14 cellular contexts compared by ENCODE assay signal in genomic region chr12:98470469-98471082, GRCh38. TPM values are rescaled to one million over a fixed set of nuclear protein-coding genes. Genes with fewer than 3 reads are reported as not detected.
DNase-seq lines count a peak whose midpoint lies in the region; ATAC-seq lines count a peak whose summit lies in the region.
"Had no signal": no experiment of that assay in that cellular context is flagged by ENCODE, and none has a peak within 500 bp of the region (broad histone marks: within the 10 kb centered on the region; RNA-seq: fewer than 3 reads in every experiment).

No MANE protein-coding gene starts in this region.

- H3K4me3 Mint-ChIP-seq in natural killer cell treated with Interleukin-12 subunit alpha and Interleukin-12 subunit beta and Interleukin-15 and Interleukin-18, amount 100 ng/mL, for 72 hours: no peak overlapping the region
- H3K4me3 Mint-ChIP-seq: CD8-positive, alpha-beta memory T cell; naive B cell had no signal

- peak; percentile 75 for ATAC-seq in GM18907 (IDR thresholded peaks at IDR 0.05; ENCODE audit: unreplicated experiment)
- ATAC-seq in HG02759 (IDR thresholded peaks at IDR 0.05; ENCODE audit: unreplicated experiment): peak; percentile 49
- peak; percentile 64 to 66 for ATAC-seq in natural killer cell treated with Interleukin-12 subunit alpha and Interleukin-12 subunit beta and Interleukin-15 and Interleukin-18, amount 100 ng/mL, for 72 hours
- no peak for ATAC-seq in HG03045 (IDR thresholded peaks at IDR 0.05; ENCODE audit: unreplicated experiment)

- no peak overlapping the region for H3K27ac Mint-ChIP-seq in natural killer cell treated with Interleukin-12 subunit alpha and Interleukin-12 subunit beta and Interleukin-15 and Interleukin-18, amount 100 ng/mL, for 72 hours
- H3K27ac Mint-ChIP-seq: CD8-positive, alpha-beta memory T cell; naive B cell had no signal

- DNase-seq in NCI-H226: peak; percentile 34
- DNase-seq in natural killer cell treated with Interleukin-12 subunit alpha and Interleukin-12 subunit beta and Interleukin-15 and Interleukin-18, amount 100 ng/mL, for 72 hours (ENCODE audit: low spot score): no peak
- DNase-seq in RPMI8226: no peak
- DNase-seq in T-helper 2 cell: no peak
- DNase-seq: activated CD4-positive, CD25-positive, alpha-beta regulatory T cell treated with anti-CD3 and anti-CD28 coated beads, Interleukin-2, amount 50 U/mL, for 72 hours; CD8-positive, alpha-beta memory T cell; Kasumi-1; naive B cell; NCI-H446 treated with DMSO at 0.1 percent for 48 hours; SK-N-SH; stimulated activated CD4-positive, alpha-beta T cell treated with anti-CD3 and anti-CD28 coated beads, Interleukin-12 subunit alpha, Interleukin-12 subunit beta, amount 100 ng/mL, for 4 hours had no signal

- no peaks in the 10 kb centered on the region for H3K9me3 Mint-ChIP-seq in natural killer cell treated with Interleukin-12 subunit alpha and Interleukin-12 subunit beta and Interleukin-15 and Interleukin-18, amount 100 ng/mL, for 72 hours
- H3K9me3 Mint-ChIP-seq: CD8-positive, alpha-beta memory T cell; naive B cell had no signal

- peaks cover 0 to 10% of the 10 kb centered on the region in 2 donors for H3K27me3 Mint-ChIP-seq in natural killer cell treated with Interleukin-12 subunit alpha and Interleukin-12 subunit beta and Interleukin-15 and Interleukin-18, amount 100 ng/mL, for 72 hours

- no peaks in the 10 kb centered on the region for H3K36me3 Mint-ChIP-seq in natural killer cell treated with Interleukin-12 subunit alpha and Interleukin-12 subunit beta and Interleukin-15 and Interleukin-18, amount 100 ng/mL, for 72 hours
- H3K36me3 Mint-ChIP-seq: CD8-positive, alpha-beta memory T cell; naive B cell had no signal

- peaks cover 3 to 6% of the 10 kb centered on the region in 2 donors for H3K4me1 Mint-ChIP-seq in natural killer cell treated with Interleukin-12 subunit alpha and Interleukin-12 subunit beta and Interleukin-15 and Interleukin-18, amount 100 ng/mL, for 72 hours (ENCODE audit: low read depth in 2 of 2)
- H3K4me1 Mint-ChIP-seq: naive B cell had no signal

RNA-seq across cellular contexts. Expression of gene TMPO, which starts 44.8 kb away (rescaled TPM):
- total RNA-seq in natural killer cell treated with Interleukin-12 subunit alpha and Interleukin-12 subunit beta and Interleukin-15 and Interleukin-18, amount 100 ng/mL, for 72 hours: 100 to 1,000 TPM; 147 to 219 TPM
